In genomic region chr4:663438-664428, GRCh38 we compare ENCODE assay signal across 7 cellular contexts. TPM values are rescaled to one million over a fixed set of nuclear protein-coding genes. Genes with fewer than 3 reads are reported as not detected.
DNase-seq lines count a peak whose midpoint lies in the region; ATAC-seq and TF ChIP-seq lines count a peak whose summit lies in the region.
"Had no signal": no experiment of that assay in that cellular context is flagged by ENCODE, and none has a peak within 500 bp of the region (broad histone marks: within the 10 kb centered on the region; RNA-seq: fewer than 3 reads in every experiment).

No MANE protein-coding gene starts in this region.

- H3K4me1 Mint-ChIP-seq in osteocyte (ENCODE audit: unreplicated experiment), result peaks cover 1% of the 10 kb centered on the region

- no peak overlapping the region for H3K27ac Mint-ChIP-seq in osteocyte (ENCODE audit: unreplicated experiment)

- H3K27me3 Mint-ChIP-seq in osteocyte (ENCODE audit: unreplicated experiment), result no peaks in the 10 kb centered on the region

- CTCF ChIA-PET in Panc1 (lab: Charles Lee), result interaction anchor here (0.5 to 1.3 kb wide), 2 partner anchors 15 to 66 kb away, joined by 3 to 5 read pairs; no protein-coding TSS in a partner anchor

- no peak; the same call in 1 of the 2 replicates for TF ChIP-seq CTCF in Panc1 (IDR thresholded peaks at IDR 0.05)
- peak; percentile 23 for TF ChIP-seq CTCF in osteocyte (IDR thresholded peaks at IDR 0.05)

- in situ Hi-C loops in Panc1 (cut with HindIII; ENCODE audit: low pct_unique_long_range_greater_than_20kb, low sequenced_read_pairs), result no loop called here

- intact Hi-C loops in Panc1 (cut with micrococcal nuclease; ENCODE audit: unreplicated experiment), result no loop called here

- peaks cover 3% of the 10 kb centered on the region; the same call in 1 of the 2 replicates for H3K4me1 ChIP-seq in Panc1 (ENCODE audit: control insufficient read depth, insufficient read depth, low read length)
- H3K4me1 ChIP-seq: A549 had no signal

- peak overlapping the region; percentile 52 to 61 for H3K4me3 ChIP-seq in Panc1 (ENCODE audit: low read depth in 2 of 2, low read length in 2 of 2)
- H3K4me3 ChIP-seq: A549 had no signal

- DNase-seq in DMS153 treated with DMSO at 0.1 percent for 48 hours (lab: John Stamatoyannopoulos, UW; ENCODE audit: unreplicated experiment), result peak; percentile 2
- DNase-seq in DMS153 (lab: John Stamatoyannopoulos, UW), result no peak
- DNase-seq in Panc1 (ENCODE audit: low read depth, low spot score), result no peak
- DNase-seq in osteocyte (ENCODE audit: extremely low spot score, unreplicated experiment), result no peak
- DNase-seq in GF-D8 (lab: John Stamatoyannopoulos, UW), result no peak

- peak overlapping the region; percentile 60 for H3K4me3 Mint-ChIP-seq in osteocyte (ENCODE audit: unreplicated experiment)

- H3K27ac ChIP-seq in Panc1 (ENCODE audit: low read length) (peak overlapping the region; percentile 71), cingulate gyrus (ENCODE audit: low read depth, low read length) (peak overlapping the region; percentile 39)
- H3K27ac ChIP-seq: A549 had no signal

- no peaks in the 10 kb centered on the region for H3K36me3 ChIP-seq in Panc1 (ENCODE audit: control insufficient read depth, insufficient read depth, low read length)

- BruUV-seq in Panc1 (replicated peaks; lab: Mats Ljungman, UMichigan), result TSS peak; percentile 86

- H3K36me3 Mint-ChIP-seq in osteocyte (ENCODE audit: unreplicated experiment), result no peaks in the 10 kb centered on the region

- no peaks in the 10 kb centered on the region for H3K9me3 Mint-ChIP-seq in osteocyte (ENCODE audit: unreplicated experiment)

- peak; percentile 76 for ATAC-seq in Panc1
- ATAC-seq: A549 had no signal

- no peaks in the 10 kb centered on the region for H3K9me3 ChIP-seq in Panc1 (ENCODE audit: control insufficient read depth, insufficient read depth, low read depth, low read length)
- H3K9me3 ChIP-seq: A549 had no signal

- no peaks in the 10 kb centered on the region for H3K27me3 ChIP-seq in Panc1 (ENCODE audit: control insufficient read depth, insufficient read depth, low read length)

- POLR2A ChIA-PET in Panc1 (lab: Charles Lee), result no interaction called here

RNA-seq across cellular contexts. Expression of gene ATP5ME, which starts 10.3 kb away (rescaled TPM):
- 257 TPM for total RNA-seq in Panc1 (2021; ENCODE audit: unreplicated experiment)
- polyA plus RNA-seq in Panc1 (2012; ENCODE audit: insufficient read length), result 535 TPM
- 261 and 271 TPM in 2 replicates for total RNA-seq in osteocyte

RNA-seq across cellular contexts. Expression of gene MYL5, which starts 10.6 kb away (rescaled TPM):
- total RNA-seq in Panc1 (2021; ENCODE audit: unreplicated experiment) (12.0 TPM), osteocyte (32.2 and 32.3 TPM in 2 replicates)
- polyA plus RNA-seq in Panc1 (2012; ENCODE audit: insufficient read length), result 14.5 TPM

RNA-seq across cellular contexts. Expression of gene SLC49A3, which starts 25.2 kb away (rescaled TPM):
- total RNA-seq in Panc1 (2021; ENCODE audit: unreplicated experiment) (0.62 TPM), osteocyte (0.31 and 0.67 TPM in 2 replicates)
- 0.59 TPM for polyA plus RNA-seq in Panc1 (2012; ENCODE audit: insufficient read length)

RNA-seq across cellular contexts. Expression of gene PDE6B, which starts 38.4 kb away (rescaled TPM):
- total RNA-seq in Panc1 (2021; ENCODE audit: unreplicated experiment) (6.5 TPM), osteocyte (1.6 TPM in 2 replicates)
- 16.7 TPM for polyA plus RNA-seq in Panc1 (2012; ENCODE audit: insufficient read length)
- polyA plus RNA-seq: A549 had no signal

RNA-seq across cellular contexts. Expression of gene PCGF3, which starts 41.9 kb away (rescaled TPM):
- 44.6 TPM for total RNA-seq in Panc1 (2021; ENCODE audit: unreplicated experiment)
- polyA plus RNA-seq in Panc1 (2012; ENCODE audit: insufficient read length), result 65.6 TPM
- total RNA-seq in osteocyte, result 69.8 and 70.0 TPM in 2 replicates
